ENCODE assay signal across 10 cellular contexts in genomic region chr7:8433477-8434289, GRCh38. TPM values are rescaled to one million over a fixed set of nuclear protein-coding genes. Genes with fewer than 3 reads are reported as not detected.
DNase-seq lines count a peak whose midpoint lies in the region; ATAC-seq, FAIRE-seq and TF ChIP-seq lines count a peak whose summit lies in the region.
"Had no signal": no experiment of that assay in that cellular context is flagged by ENCODE, and none has a peak within 500 bp of the region (broad histone marks: within the 10 kb centered on the region; RNA-seq: fewer than 3 reads in every experiment).

Gene NXPH1, plus strand, starts transcription at chr7:8433609.

- no peaks in the 10 kb centered on the region for H3K9me3 ChIP-seq in HUES48 (ENCODE audit: control insufficient read depth, insufficient read depth, low read length)
- H3K9me3 ChIP-seq in liver (ENCODE audit: control insufficient read depth in 4 of 4, low read length in 3 of 4) = no peaks in the 10 kb centered on the region

- H3K27me3 ChIP-seq in HUES48 (ENCODE audit: control insufficient read depth, insufficient read depth, low read length) (peaks cover 86% of the 10 kb centered on the region), liver (ENCODE audit: control insufficient read depth in 4 of 4, insufficient read depth in 4 of 4, low read length in 3 of 4) (peaks cover 13 to 30% (median 14%) of the 10 kb centered on the region in 4 donors)

- no peak for TF ChIP-seq RAD21 in liver (IDR thresholded peaks at IDR 0.05)

- no peak for FAIRE-seq in D721Med (lab: Jason Lieb, UNC)

- DNase-seq in D721Med (ENCODE audit: insufficient read length, low spot score) = peak; percentile 44
- DNase-seq in effector CD4-positive, alpha-beta T cell = no peak
- DNase-seq in activated CD4-positive, alpha-beta T cell treated with anti-CD3 and anti-CD28 coated beads for 1 hour = no peak

- H3K9ac ChIP-seq in HUES48 (ENCODE audit: low read depth, low read length) (no peak within 1 kb of the TSS), liver (ENCODE audit: low read depth in 1 of 2, low read length in 2 of 2) (no peak within 1 kb of the TSS)

- ATAC-seq in HG03439 (IDR thresholded peaks at IDR 0.05; ENCODE audit: unreplicated experiment) (no peak), GM19397 (IDR thresholded peaks at IDR 0.05; ENCODE audit: unreplicated experiment) (no peak)

- 3% methylated on average over 71 of the region's 71 CpGs for WGBS in liver

- TF ChIP-seq CTCF in D721Med (IDR thresholded peaks at IDR 0.05; ENCODE audit: insufficient read depth, missing control alignments) (peak; percentile 18), VCaP (conservative IDR thresholded peaks at IDR 0.05) (peak; percentile 76), liver (IDR thresholded peaks at IDR 0.05; ENCODE audit: low read depth, low read length, missing input control) (no peak)

- H3K4me3 ChIP-seq in HUES48 (ENCODE audit: low read depth, low read length) = peak within 1 kb of the TSS; percentile 69
- no peak within 1 kb of the TSS for H3K4me3 ChIP-seq in liver (ENCODE audit: low read depth in 1 of 3, low read length in 3 of 3)

- no peaks in the 10 kb centered on the region for H3K36me3 ChIP-seq in HUES48 (ENCODE audit: control insufficient read depth, insufficient read depth, low read length)
- H3K36me3 ChIP-seq in liver (ENCODE audit: control insufficient read depth in 4 of 4, insufficient read depth in 3 of 4, low read depth in 1 of 4, low read length in 3 of 4) = no peaks in the 10 kb centered on the region

- H3K27ac ChIP-seq in HUES48 (ENCODE audit: low read depth, low read length) (no peak within 1 kb of the TSS), VCaP (no peak within 1 kb of the TSS; the same call in 1 of the 2 replicates), liver (ENCODE audit: low read depth in 1 of 2, low read length in 2 of 2) (no peak within 1 kb of the TSS)
- H3K27ac ChIP-seq: HL-60 had no signal

- H3K4me1 ChIP-seq in HUES48 (ENCODE audit: control insufficient read depth, insufficient read depth, low read length) = peaks cover 23% of the 10 kb centered on the region
- peaks cover 8 to 22% (median 10%) of the 10 kb centered on the region in 4 donors for H3K4me1 ChIP-seq in liver (ENCODE audit: control insufficient read depth in 4 of 4, insufficient read depth in 4 of 4, low read length in 3 of 4)

TF ChIP-seq in liver, 16 proteins besides CTCF, POLR2A, EP300 and RAD21:
- TF ChIP-seq REST (IDR thresholded peaks at IDR 0.05) = peak; percentile 96
- no peak for TF ChIP-seq HNF4G (IDR thresholded peaks at IDR 0.05)

RNA-seq across cellular contexts. Expression of gene NXPH1, which starts in this region (rescaled TPM):
- total RNA-seq in liver = not detected
- polyA plus RNA-seq in liver = not detected
- total RNA-seq: bronchial epithelial cell had no signal
